In genomic region chr2:95686056-95686825, GRCh38 we compare ENCODE assay signal across 8 cellular contexts.
DNase-seq lines count a peak whose midpoint lies in the region; ATAC-seq, FAIRE-seq and TF ChIP-seq lines count a peak whose summit lies in the region.
"Not testable (repeated sequence)": the region's sequence is repeated elsewhere in the genome, so short reads cannot be mapped to it uniquely, and the experiment has no call there.

No MANE protein-coding gene starts in this region.

- H4K91ac ChIP-seq in IMR-90 (ENCODE audit: insufficient read depth, low read depth, low read length) = not testable (repeated sequence)

- H2BK120ac ChIP-seq in IMR-90 (ENCODE audit: low read depth, low read length) = peak overlapping the region; percentile 38; the same call in 1 of the 2 replicates

- CTCF ChIA-PET in IMR-90 (lab: Yijun Ruan, JAX) = not testable (repeated sequence)

- TF ChIP-seq RAD21 in IMR-90 (IDR thresholded peaks at IDR 0.05; ENCODE audit: low read length) = not testable (repeated sequence)

- H3K9ac ChIP-seq in IMR-90 (ENCODE audit: low read depth, low read length) = not testable (repeated sequence)

- H2AFZ ChIP-seq in IMR-90 (replicated peaks; ENCODE audit: low read length, poor library complexity) = not testable (repeated sequence)

- H3K27me3 ChIP-seq in IMR-90 (ENCODE audit: control insufficient read depth, insufficient read depth, low read length); bronchial epithelial cell (ENCODE audit: control insufficient read depth, insufficient read depth, low read length); left lung: not testable (repeated sequence)

- H3K79me1 ChIP-seq in IMR-90 (ENCODE audit: low read depth in 1 of 2, low read length in 2 of 2) = not testable (repeated sequence)

- ATAC-seq in IMR-90 (ENCODE audit: low read depth) = peak; percentile 11; the same call in 1 of the 2 replicates
- peak; percentile 51 for ATAC-seq in left lung
- ATAC-seq in sciatic nerve = peak; percentile 42

- not testable (repeated sequence) for H3K4me3 ChIP-seq in IMR-90 (ENCODE audit: insufficient read depth, low read depth, low read length); bronchial epithelial cell (ENCODE audit: low read depth, low read length); fibroblast of pulmonary artery (replicated peaks; ENCODE audit: low read depth, low read length); left lung

- not testable (repeated sequence) for H2BK15ac ChIP-seq in IMR-90 (ENCODE audit: low read depth, low read length)

- H3K36me3 ChIP-seq in IMR-90 (ENCODE audit: control insufficient read depth, insufficient read depth, low read length); bronchial epithelial cell (ENCODE audit: control insufficient read depth, insufficient read depth, low read length); left lung: not testable (repeated sequence)

- H4K8ac ChIP-seq in IMR-90 (ENCODE audit: low read depth in 2 of 2, low read length in 2 of 2) = not testable (repeated sequence)

- not testable (repeated sequence) for H2AK9ac ChIP-seq in IMR-90 (replicated peaks; ENCODE audit: low read depth, low read length, poor library complexity)

- H3K4me2 ChIP-seq in IMR-90 (ENCODE audit: low read depth, low read length) = peak overlapping the region; percentile 52; the same call in 1 of the 2 replicates

- intact Hi-C loops in IMR-90 (cut with micrococcal nuclease); left lung (cut with DNase I); sciatic nerve (cut with DNase I): not testable (repeated sequence)

- H3K18ac ChIP-seq in IMR-90 (ENCODE audit: low read depth, low read length) = not testable (repeated sequence)

- not testable (repeated sequence) for FAIRE-seq in bronchial epithelial cell (lab: Jason Lieb, UNC)

- H3K14ac ChIP-seq in IMR-90 (replicated peaks; ENCODE audit: low read depth, low read length) = not testable (repeated sequence)

- TF ChIP-seq POLR2A in IMR-90 (IDR thresholded peaks at IDR 0.05; ENCODE audit: low read depth, low read length) = not testable (repeated sequence)

- peak overlapping the region; percentile 55 for H2BK5ac ChIP-seq in IMR-90 (ENCODE audit: low read depth, low read length, poor library complexity, severe bottlenecking)

- H3K9me3 ChIP-seq in IMR-90 (ENCODE audit: control insufficient read depth, insufficient read depth, low read length); left lung: not testable (repeated sequence)

- POLR2A ChIA-PET in IMR-90 (lab: Charles Lee; ENCODE audit: unreplicated experiment) = not testable (repeated sequence)

- not testable (repeated sequence) for H3K56ac ChIP-seq in IMR-90 (ENCODE audit: extremely low read depth, insufficient read depth, low read length)

- peak overlapping the region; percentile 3; the same call in 1 of the 2 replicates for H3K27ac ChIP-seq in IMR-90 (ENCODE audit: insufficient read depth, low read length)
- H3K27ac ChIP-seq in left lung = not testable (repeated sequence)

- peak overlapping the region; percentile 26; the same call in 1 of the 2 replicates for H2BK20ac ChIP-seq in IMR-90 (ENCODE audit: low read depth, low read length)

- WGBS in IMR-90 (ENCODE audit: extremely low coverage in 2 of 2, insufficient read length in 1 of 2), 2 experiments = no CpG with 5 or more reads among the region's 5 CpGs

- not testable (repeated sequence) for H3K23ac ChIP-seq in IMR-90 (ENCODE audit: low read depth, low read length)

- in situ Hi-C loops in IMR-90 (cut with MboI; ENCODE audit: low sequenced_read_pairs) = not testable (repeated sequence)

- H4K5ac ChIP-seq in IMR-90 (ENCODE audit: low read depth, low read length) = not testable (repeated sequence)

- not testable (repeated sequence) for H3K4ac ChIP-seq in IMR-90 (ENCODE audit: low read depth, low read length)

- H3K4me1 ChIP-seq in IMR-90 (ENCODE audit: control insufficient read depth, insufficient read depth, low read length) = peaks cover 15% of the 10 kb centered on the region
- not testable (repeated sequence) for H3K4me1 ChIP-seq in left lung

- BruUV-seq in IMR-90 (replicated peaks; lab: Mats Ljungman, UMichigan) = not testable (repeated sequence)

- not testable (repeated sequence) for H3K9me1 ChIP-seq in IMR-90 (ENCODE audit: insufficient read depth, low read length)

- DNase-seq in A172 (ENCODE audit: low spot score) = peak; percentile 56
- peak; percentile 49 for DNase-seq in DMS79 (lab: John Stamatoyannopoulos, UW)
- peak; percentile 72 for DNase-seq in IMR-90
- DNase-seq in T1000 (lab: John Stamatoyannopoulos, UW) = peak; percentile 16
- peak; percentile 58 for DNase-seq in bronchial epithelial cell (ENCODE audit: low read depth)
- peak; percentile 75 for DNase-seq in fibroblast of pulmonary artery (ENCODE audit: low read depth)
- not testable (repeated sequence) for DNase-seq in left lung; sciatic nerve (ENCODE audit: low spot score)

- H4K20me1 ChIP-seq in IMR-90 (ENCODE audit: insufficient read depth, low read length) = not testable (repeated sequence)

- TF ChIP-seq CTCF in IMR-90 (conservative IDR thresholded peaks at IDR 0.05; ENCODE audit: low read depth, low read length); bronchial epithelial cell (IDR thresholded peaks at IDR 0.05; ENCODE audit: insufficient read depth, low read length, severe bottlenecking); fibroblast of pulmonary artery (IDR thresholded peaks at IDR 0.05; ENCODE audit: low read length, missing control alignments); left lung (IDR thresholded peaks at IDR 0.05): not testable (repeated sequence)

- dilution Hi-C loops in IMR-90 (cut with HindIII; ENCODE audit: low sequenced_read_pairs, unreplicated experiment) = not testable (repeated sequence)

- H2AK5ac ChIP-seq in IMR-90 (ENCODE audit: low read depth, low read length) = peak overlapping the region; percentile 86; the same call in 1 of the 2 replicates

TF ChIP-seq in IMR-90, 13 proteins besides CTCF, POLR2A, EP300 and RAD21:
- TF ChIP-seq CEBPB (IDR thresholded peaks at IDR 0.05; ENCODE audit: low read depth, low read length) = peak; percentile 86
